ENCODE assay signal across 9 cellular contexts in genomic region chr6:36627801-36628246, GRCh38. TPM values are rescaled to one million over a fixed set of nuclear protein-coding genes. Genes with fewer than 3 reads are reported as not detected.
A peak's percentile ranks its signal among the peaks of the same experiment; 100 is the strongest.
DNase-seq lines count a peak whose midpoint lies in the region; ATAC-seq and TF ChIP-seq lines count a peak whose summit lies in the region.
"Had no signal": no experiment of that assay in that cellular context is flagged by ENCODE, and none has a peak within 500 bp of the region (broad histone marks: within the 10 kb centered on the region; RNA-seq: fewer than 3 reads in every experiment).

No MANE protein-coding gene starts in this region.

- 28 to 50% methylated on average over 4 of the region's 4 CpGs for WGBS in lung, 2 donors
- WGBS in tibial nerve, 2 donors, result 36 to 42% methylated on average over 4 of the region's 4 CpGs

- H3K27ac ChIP-seq in lung (ENCODE audit: low read depth in 1 of 2, low read length in 1 of 2) (peak overlapping the region in 1 of 2 donors; percentile 35), tibial nerve (peak overlapping the region in 3 of 4 donors; percentile 49 to 68 (median 65))
- no peak overlapping the region for H3K27ac ChIP-seq in CD8-positive, alpha-beta memory T cell (ENCODE audit: low read depth, low read length)

- no peak overlapping the region for H3K4me3 Mint-ChIP-seq in T-helper 2 cell treated with Interferon-gamma antibody and Interleukin-4, amounts not matched to agents 5 μg/mL and 100 μg/mL, for 36 hours
- H3K4me3 Mint-ChIP-seq in CD8-positive, alpha-beta memory T cell, result no peak overlapping the region

- ATAC-seq in lung (ENCODE audit: insufficient read depth, low FRiP score), result peak; percentile 60
- no peak for ATAC-seq in GM18502 (IDR thresholded peaks at IDR 0.05; ENCODE audit: poor library complexity, unreplicated experiment)
- no peak for ATAC-seq in HG03175 (IDR thresholded peaks at IDR 0.05; ENCODE audit: unreplicated experiment)

- CTCF ChIA-PET in CD8-positive, alpha-beta memory T cell (lab: Charles Lee), result interaction anchor here (3.1 kb wide), 1 partner anchor 52 kb away, joined by 9 read pairs; no protein-coding TSS in a partner anchor

- H3K9me3 ChIP-seq in lung (ENCODE audit: control insufficient read depth in 2 of 2, insufficient read depth in 1 of 2, low read length in 1 of 2) (no peaks in the 10 kb centered on the region), tibial nerve (no peaks in the 10 kb centered on the region)
- no peaks in the 10 kb centered on the region for H3K9me3 ChIP-seq in CD8-positive, alpha-beta memory T cell (ENCODE audit: low read length)

- peak overlapping the region; percentile 16 for H3K27ac Mint-ChIP-seq in T-helper 2 cell treated with Interferon-gamma antibody and Interleukin-4, amounts not matched to agents 5 μg/mL and 100 μg/mL, for 36 hours
- no peak overlapping the region for H3K27ac Mint-ChIP-seq in CD8-positive, alpha-beta memory T cell

- H3K36me3 ChIP-seq in lung (ENCODE audit: control insufficient read depth in 2 of 2, insufficient read depth in 2 of 2, low read length in 2 of 2), result no peaks in the 10 kb centered on the region
- H3K36me3 ChIP-seq in tibial nerve, result no peaks in the 10 kb centered on the region
- H3K36me3 ChIP-seq in CD8-positive, alpha-beta memory T cell (ENCODE audit: insufficient read depth, low read length), result no peaks in the 10 kb centered on the region

- no peak for TF ChIP-seq POLR2A in tibial nerve (IDR thresholded peaks at IDR 0.05)

- no peak for DNase-seq in T-helper 2 cell treated with Interferon-gamma antibody and Interleukin-4, amounts not matched to agents 5 μg/mL and 100 μg/mL, for 36 hours (ENCODE audit: low spot score)
- DNase-seq in T-helper 2 cell (no peak), choroid plexus epithelial cell (ENCODE audit: low read depth) (peak; percentile 85), lung (ENCODE audit: low spot score) (peak; percentile 54), tibial nerve (ENCODE audit: low spot score in 2 of 2) (no peak)
- DNase-seq in CD8-positive, alpha-beta memory T cell, result no peak
- DNase-seq: activated gamma-delta T cell had no signal

- no peaks in the 10 kb centered on the region for H3K9me3 Mint-ChIP-seq in T-helper 2 cell treated with Interferon-gamma antibody and Interleukin-4, amounts not matched to agents 5 μg/mL and 100 μg/mL, for 36 hours
- no peaks in the 10 kb centered on the region for H3K9me3 Mint-ChIP-seq in CD8-positive, alpha-beta memory T cell

- peaks cover 19% of the 10 kb centered on the region for H3K4me1 Mint-ChIP-seq in T-helper 2 cell treated with Interferon-gamma antibody and Interleukin-4, amounts not matched to agents 5 μg/mL and 100 μg/mL, for 36 hours (ENCODE audit: low read depth)
- H3K4me1 Mint-ChIP-seq in CD8-positive, alpha-beta memory T cell, result peaks cover 7 to 11% (median 8%) of the 10 kb centered on the region in 3 donors

- TF ChIP-seq CTCF in choroid plexus epithelial cell (conservative IDR thresholded peaks at IDR 0.05; ENCODE audit: low read depth, low read length), result no peak
- TF ChIP-seq CTCF in lung (IDR thresholded peaks at IDR 0.05; ENCODE audit: control extremely low read depth, extremely low read depth), result no peak
- no peak for TF ChIP-seq CTCF in tibial nerve (IDR thresholded peaks at IDR 0.05)

- H3K36me3 Mint-ChIP-seq in T-helper 2 cell treated with Interferon-gamma antibody and Interleukin-4, amounts not matched to agents 5 μg/mL and 100 μg/mL, for 36 hours (ENCODE audit: low read depth), result no peaks in the 10 kb centered on the region
- no peaks in the 10 kb centered on the region for H3K36me3 Mint-ChIP-seq in CD8-positive, alpha-beta memory T cell

- H3K4me3 ChIP-seq in choroid plexus epithelial cell (ENCODE audit: low read depth, low read length) (no peak overlapping the region), lung (no peak overlapping the region), tibial nerve (no peak overlapping the region)
- no peak overlapping the region for H3K4me3 ChIP-seq in CD8-positive, alpha-beta memory T cell (ENCODE audit: low read length)

- TF ChIP-seq EP300 in tibial nerve (IDR thresholded peaks at IDR 0.05), result peak; percentile 30 to 56

- no peaks in the 10 kb centered on the region for H3K27me3 Mint-ChIP-seq in T-helper 2 cell treated with Interferon-gamma antibody and Interleukin-4, amounts not matched to agents 5 μg/mL and 100 μg/mL, for 36 hours (ENCODE audit: low read depth)
- no peaks in the 10 kb centered on the region for H3K27me3 Mint-ChIP-seq in CD8-positive, alpha-beta memory T cell

- H3K27me3 ChIP-seq in lung (ENCODE audit: control insufficient read depth, insufficient read depth) (no peaks in the 10 kb centered on the region), tibial nerve (no peaks in the 10 kb centered on the region)
- no peaks in the 10 kb centered on the region for H3K27me3 ChIP-seq in CD8-positive, alpha-beta memory T cell (ENCODE audit: insufficient read depth, low read length, poor library complexity, severe bottlenecking)

- H3K4me1 ChIP-seq in lung (ENCODE audit: control insufficient read depth in 2 of 2, insufficient read depth in 2 of 2, low read length in 2 of 2) (peaks cover 0 to 15% of the 10 kb centered on the region in 2 donors), tibial nerve (peaks cover 0 to 40% (median 25%) of the 10 kb centered on the region in 4 donors)
- H3K4me1 ChIP-seq in CD8-positive, alpha-beta memory T cell (ENCODE audit: insufficient read depth, low read length), result peaks cover 7% of the 10 kb centered on the region

- POLR2A ChIA-PET in CD8-positive, alpha-beta memory T cell (lab: Charles Lee), result no interaction called here

RNA-seq across cellular contexts. Expression of gene SRSF3, which starts 33.7 kb away (rescaled TPM):
- total RNA-seq in lung (100 to 1,000 TPM; 211 to 262 TPM), tibial nerve (100 to 1,000 TPM; 185 to 260 (median 221) TPM)
- polyA plus RNA-seq in lung, result 100 to 1,000 TPM; 145 to 267 TPM
- 100 to 1,000 TPM; 572 to 579 TPM for total RNA-seq in CD8-positive, alpha-beta memory T cell
- 370 TPM for polyA plus RNA-seq in CD8-positive, alpha-beta memory T cell

RNA-seq across cellular contexts. Expression of gene CDKN1A, which starts 50.7 kb away (rescaled TPM):
- total RNA-seq in lung (10 to 100 TPM; 35.3 to 80.1 TPM), tibial nerve (100 to 1,000 TPM; 112 to 142 (median 124) TPM)
- polyA plus RNA-seq in lung, result 100 to 1,000 TPM in 1 of 2 donors, 10 to 100 TPM in 1; 52.2 to 183 TPM
- total RNA-seq in CD8-positive, alpha-beta memory T cell, result 10 to 100 TPM; 64.7 to 66.4 TPM
- 1.6 TPM for polyA plus RNA-seq in CD8-positive, alpha-beta memory T cell

Comparison
In these comparisons a context has a peak if more than half of its experiments do, and no peak if none do; other contexts are left out.
1. DNase-seq: peak in choroid plexus epithelial cell (single experiment) and lung (single experiment); none in T-helper 2 cell treated with Interferon-gamma antibody and Interleukin-4, amounts not matched to agents 5 μg/mL and 100 μg/mL, for 36 hours (single experiment), T-helper 2 cell (0 of 5), tibial nerve (0 of 2) and CD8-positive, alpha-beta memory T cell (0 of 5).